ENCODE assay signal across 1 cellular context in genomic region chr2:65999790-66000189, GRCh38.
TF ChIP-seq lines count a peak whose summit lies in the region.

No MANE protein-coding gene starts in this region.

TF ChIP-seq in HCT116, 20 proteins besides CTCF, POLR2A, EP300 and RAD21:
- TF ChIP-seq ZNF274 (IDR thresholded peaks at IDR 0.05; ENCODE audit: low read depth, low read length), result no peak
- TF ChIP-seq MAX (IDR thresholded peaks at IDR 0.05), result no peak
- TF ChIP-seq TCF7L2 (IDR thresholded peaks at IDR 0.05; ENCODE audit: borderline replicate concordance, extremely low read depth, insufficient read depth, insufficient read length), result no peak
- TF ChIP-seq ELF1 (IDR thresholded peaks at IDR 0.05; ENCODE audit: borderline replicate concordance, low read depth), result no peak
- TF ChIP-seq EZH2phosphoT487 (IDR thresholded peaks at IDR 0.05; ENCODE audit: borderline replicate concordance), result no peak
- TF ChIP-seq CBX3 (IDR thresholded peaks at IDR 0.05; ENCODE audit: low read depth), result no peak
- no peak for TF ChIP-seq YY1 (IDR thresholded peaks at IDR 0.05; ENCODE audit: extremely low read depth, insufficient replicate concordance, low read depth, low read length)
- TF ChIP-seq EZH2 (IDR thresholded peaks at IDR 0.05), result no peak
- no peak for TF ChIP-seq FOSL1 (IDR thresholded peaks at IDR 0.05; ENCODE audit: low read depth)
- no peak for TF ChIP-seq REST (IDR thresholded peaks at IDR 0.05; ENCODE audit: low read depth)
- TF ChIP-seq JUND (IDR thresholded peaks at IDR 0.05), result no peak
